In genomic region chr5:169171495-169171894, GRCh38 we compare ENCODE assay signal across 28 cellular contexts.
DNase-seq lines count a peak whose midpoint lies in the region; ATAC-seq, FAIRE-seq and TF ChIP-seq lines count a peak whose summit lies in the region.
"Had no signal": no experiment of that assay in that cellular context is flagged by ENCODE, and none has a peak within 500 bp of the region (broad histone marks: within the 10 kb centered on the region; RNA-seq: fewer than 3 reads in every experiment).

No MANE protein-coding gene starts in this region.

- no peak for ATAC-seq in GM18861 (IDR thresholded peaks at IDR 0.05; ENCODE audit: unreplicated experiment)
- ATAC-seq: A549, HCT116, HepG2, Right ventricle myocardium inferior had no signal

- H3K18ac ChIP-seq in H9 (ENCODE audit: insufficient read length, low read depth, low read length): no peak overlapping the region

- H3K9me3 Mint-ChIP-seq in H9 (no peaks in the 10 kb centered on the region; a peak in 1 of 5 replicates), astrocyte (ENCODE audit: unreplicated experiment) (peaks cover 5% of the 10 kb centered on the region), osteocyte (ENCODE audit: unreplicated experiment) (no peaks in the 10 kb centered on the region)

- no peak for TF ChIP-seq POLR2A in prostate gland (IDR thresholded peaks at IDR 0.05)

- H3K4me2 ChIP-seq in H9 (ENCODE audit: insufficient read depth, insufficient read length, low read length) (no peak overlapping the region), astrocyte (ENCODE audit: low read length) (no peak overlapping the region), SK-N-SH (no peak overlapping the region)
- H3K4me2 ChIP-seq: A549, PC-9 had no signal

- no peak overlapping the region for H3K56ac ChIP-seq in H9 (ENCODE audit: insufficient read length, low read depth, low read length)

- H3K4me1 Mint-ChIP-seq in H9 (peaks cover 11 to 12% of the 10 kb centered on the region in 2 experiments), astrocyte (ENCODE audit: low read depth, unreplicated experiment) (no peaks in the 10 kb centered on the region), osteocyte (ENCODE audit: unreplicated experiment) (peaks cover 65% of the 10 kb centered on the region)
- H3K4me1 Mint-ChIP-seq: B cell had no signal

- no peak for TF ChIP-seq RAD21 in SK-N-SH (IDR thresholded peaks at IDR 0.05; ENCODE audit: low read length)

- H3K36me3 ChIP-seq in astrocyte (ENCODE audit: insufficient read depth, low read length) (no peaks in the 10 kb centered on the region), prostate gland (no peaks in the 10 kb centered on the region), colonic mucosa (no peaks in the 10 kb centered on the region), SK-N-SH (replicated peaks in 1 of 2; ENCODE audit: control insufficient read depth in 1 of 2, insufficient read depth in 2 of 2, low read length in 1 of 2) (peaks cover 0 to 19% of the 10 kb centered on the region in 2 experiments)
- H3K36me3 ChIP-seq: SJCRH30 had no signal

- no peak for FAIRE-seq in astrocyte (lab: Jason Lieb, UNC)
- FAIRE-seq: A549, D721Med, HepG2 had no signal

- H3K4me3 Mint-ChIP-seq in H9: no peak overlapping the region; a peak in 1 of 5 replicates
- no peak overlapping the region for H3K4me3 Mint-ChIP-seq in astrocyte (ENCODE audit: unreplicated experiment)
- H3K4me3 Mint-ChIP-seq in osteocyte (ENCODE audit: unreplicated experiment): no peak overlapping the region
- H3K4me3 Mint-ChIP-seq: B cell had no signal

- no peak for TF ChIP-seq CTCF in H9 (conservative IDR thresholded peaks at IDR 0.05)
- TF ChIP-seq CTCF in astrocyte (IDR thresholded peaks at IDR 0.05; ENCODE audit: insufficient read depth, low read depth, low read length): no peak
- no peak for TF ChIP-seq CTCF in fibroblast of the aortic adventitia (IDR thresholded peaks at IDR 0.05; ENCODE audit: insufficient read depth, low read length)
- TF ChIP-seq CTCF in osteocyte (IDR thresholded peaks at IDR 0.05): no peak
- no peak for TF ChIP-seq CTCF in prostate gland (IDR thresholded peaks at IDR 0.05)
- TF ChIP-seq CTCF in colonic mucosa (IDR thresholded peaks at IDR 0.05): no peak
- no peak for TF ChIP-seq CTCF in SK-N-SH (IDR thresholded peaks at IDR 0.05)

- no peak overlapping the region for H4K91ac ChIP-seq in H9 (ENCODE audit: insufficient read length, low read depth, low read length)

- no peak overlapping the region for H2BK15ac ChIP-seq in H9 (ENCODE audit: low read depth, low read length)

- no peaks in the 10 kb centered on the region for H3K79me1 ChIP-seq in H9 (ENCODE audit: insufficient read depth, low read depth, low read length, poor library complexity, severe bottlenecking)

- peaks cover 5% of the 10 kb centered on the region; the same call in 1 of the 2 replicates for H3K4me1 ChIP-seq in H9 (ENCODE audit: insufficient read depth, low read length)
- H3K4me1 ChIP-seq in astrocyte (ENCODE audit: insufficient read depth, low read length): no peaks in the 10 kb centered on the region
- no peaks in the 10 kb centered on the region for H3K4me1 ChIP-seq in prostate gland (replicated peaks)
- H3K4me1 ChIP-seq in colonic mucosa: no peaks in the 10 kb centered on the region
- peaks cover 0 to 35% of the 10 kb centered on the region in 2 experiments; a peak in 2 of 4 replicates for H3K4me1 ChIP-seq in SK-N-SH (ENCODE audit: control insufficient read depth in 1 of 2, insufficient read depth in 2 of 2, low read depth in 1 of 2, low read length in 1 of 2)
- H3K4me1 ChIP-seq: SJCRH30 had no signal

- H3F3A ChIP-seq in SK-N-SH (replicated peaks; ENCODE audit: insufficient read depth): no peaks in the 10 kb centered on the region

- DNase-seq in H9 (peak; percentile 56), astrocyte (ENCODE audit: low read depth) (no peak), fibroblast of the aortic adventitia (ENCODE audit: low read depth) (peak; percentile 51), osteocyte (ENCODE audit: extremely low spot score, unreplicated experiment) (no peak), prostate gland (ENCODE audit: low spot score) (no peak), colonic mucosa (no peak), SK-N-SH (no peak)
- DNase-seq: GOT3, Kasumi-1, MV-4-11, NCI-H1105, NCI-H1436 treated with DMSO at 0.1 percent for 48 hours, NCI-H1930, NCI-H2107, NCI-H446, NCI-H524 treated with DMSO at 0.1 percent for 48 hours, NCI-H774, PC-9, SJCRH30 had no signal

- H3K27me3 ChIP-seq in H9 (ENCODE audit: insufficient read depth, low read length) (no peaks in the 10 kb centered on the region), astrocyte (ENCODE audit: insufficient read depth, low read length) (no peaks in the 10 kb centered on the region), prostate gland (replicated peaks; ENCODE audit: insufficient read depth) (no peaks in the 10 kb centered on the region), colonic mucosa (no peaks in the 10 kb centered on the region), SK-N-SH (ENCODE audit: insufficient read depth) (no peaks in the 10 kb centered on the region)
- H3K27me3 ChIP-seq: SJCRH30 had no signal

- TF ChIP-seq EP300 in SK-N-SH (IDR thresholded peaks at IDR 0.05; ENCODE audit: borderline replicate concordance in 1 of 2, low read depth in 1 of 2, low read length in 1 of 2): no peak

- H3K9me3 ChIP-seq in H9 (ENCODE audit: control insufficient read depth, low read depth, low read length): no peaks in the 10 kb centered on the region
- no peaks in the 10 kb centered on the region for H3K9me3 ChIP-seq in astrocyte (ENCODE audit: insufficient read depth, low read depth, low read length)
- no peaks in the 10 kb centered on the region for H3K9me3 ChIP-seq in prostate gland
- no peaks in the 10 kb centered on the region for H3K9me3 ChIP-seq in colonic mucosa
- no peaks in the 10 kb centered on the region for H3K9me3 ChIP-seq in SK-N-SH
- H3K9me3 ChIP-seq: A549, SJCRH30 had no signal

- no peak overlapping the region for H4K8ac ChIP-seq in H9 (replicated peaks; ENCODE audit: insufficient read length, low read depth, low read length)

- H3K79me2 ChIP-seq in H9 (ENCODE audit: insufficient read depth, low read length) (no peaks in the 10 kb centered on the region), astrocyte (ENCODE audit: insufficient read depth, low read length) (no peaks in the 10 kb centered on the region), SK-N-SH (ENCODE audit: insufficient read depth) (peaks cover 8% of the 10 kb centered on the region; the same call in 1 of the 2 replicates)

- intact Hi-C loops in prostate gland (cut with DNase I) (no loop called here), colonic mucosa (cut with DNase I) (no loop called here)

- H2AFZ ChIP-seq in H9 (ENCODE audit: low read length): no peak overlapping the region
- H2AFZ ChIP-seq in astrocyte (ENCODE audit: low read depth, low read length): no peak overlapping the region
- no peak overlapping the region for H2AFZ ChIP-seq in SK-N-SH (ENCODE audit: low read depth)
- H2AFZ ChIP-seq: PC-9 had no signal

- H3K9ac ChIP-seq in H9 (ENCODE audit: extremely low read depth, insufficient read length, low read length) (no peak overlapping the region), astrocyte (ENCODE audit: low read length) (no peak overlapping the region), colonic mucosa (ENCODE audit: low read depth in 2 of 2, low read length in 2 of 2) (no peak overlapping the region), SK-N-SH (no peak overlapping the region)

- no peak overlapping the region for H3K27ac ChIP-seq in H9 (ENCODE audit: insufficient read length, low read depth, low read length)
- H3K27ac ChIP-seq in astrocyte (ENCODE audit: low read depth, low read length): no peak overlapping the region
- H3K27ac ChIP-seq in prostate gland: no peak overlapping the region
- no peak overlapping the region for H3K27ac ChIP-seq in colonic mucosa
- H3K27ac ChIP-seq in SK-N-SH (ENCODE audit: low read depth in 2 of 2, low read length in 1 of 2): no peak overlapping the region
- H3K27ac ChIP-seq: A549, C4-2B, HL-60, PC-9, SJCRH30 had no signal

- no CpG with 5 or more reads among the region's 2 CpGs for WGBS in H9 (ENCODE audit: extremely low coverage, insufficient read length, low lambda C conversion rate)
- WGBS in prostate gland: 94% methylated on average over 2 of the region's 2 CpGs
- 89% methylated on average over 2 of the region's 2 CpGs for WGBS in SK-N-SH (ENCODE audit: low lambda C conversion rate)

- CTCF ChIA-PET in SK-N-SH (lab: Yijun Ruan, JAX): no interaction called here

- no peak overlapping the region for H3T11ph ChIP-seq in H9 (ENCODE audit: low read length)

- no peak overlapping the region for H2BK20ac ChIP-seq in H9 (ENCODE audit: low read depth, low read length, poor library complexity, severe bottlenecking)

- H3K4me3 ChIP-seq in astrocyte (ENCODE audit: insufficient read depth, low read depth, low read length): no peak overlapping the region
- H3K4me3 ChIP-seq in fibroblast of the aortic adventitia (ENCODE audit: low read depth, low read length): no peak overlapping the region
- no peak overlapping the region for H3K4me3 ChIP-seq in prostate gland
- H3K4me3 ChIP-seq in colonic mucosa: no peak overlapping the region
- no peak overlapping the region for H3K4me3 ChIP-seq in SK-N-SH (ENCODE audit: low read depth in 2 of 2, low read length in 1 of 2)
- H3K4me3 ChIP-seq: A549, PC-9, SJCRH30 had no signal

- H3K23ac ChIP-seq in H9 (ENCODE audit: insufficient read length, low read depth, low read length): no peak overlapping the region

- no peak overlapping the region for H2AK5ac ChIP-seq in H9 (ENCODE audit: insufficient read length, low read length)

- H3K4ac ChIP-seq in H9 (ENCODE audit: low read depth, low read length): no peak overlapping the region

- H3K36me3 Mint-ChIP-seq in H9 (ENCODE audit: insufficient read depth in 1 of 3, low read depth in 3 of 3): no peaks in the 10 kb centered on the region
- H3K36me3 Mint-ChIP-seq in astrocyte (ENCODE audit: low read depth, unreplicated experiment): peaks cover 4% of the 10 kb centered on the region
- no peaks in the 10 kb centered on the region for H3K36me3 Mint-ChIP-seq in osteocyte (ENCODE audit: unreplicated experiment)

- H2BK12ac ChIP-seq in H9 (ENCODE audit: insufficient read length, low read depth, low read length): no peak overlapping the region

- H3K27ac Mint-ChIP-seq in H9 (peak overlapping the region in 2 of 3 experiments; percentile 4 to 8; a peak in 1 of 7 replicates), astrocyte (ENCODE audit: unreplicated experiment) (peak overlapping the region; percentile 1), osteocyte (ENCODE audit: unreplicated experiment) (peak overlapping the region; percentile 81)
- H3K27ac Mint-ChIP-seq: B cell had no signal

- H2BK120ac ChIP-seq in H9 (ENCODE audit: low read depth, low read length, poor library complexity, severe bottlenecking): no peak overlapping the region

- H3K9me2 ChIP-seq in SK-N-SH: no peaks in the 10 kb centered on the region

- no peak overlapping the region for H4K5ac ChIP-seq in H9 (ENCODE audit: insufficient read length, low read depth, low read length)

- H4K20me1 ChIP-seq in H9 (ENCODE audit: control insufficient read depth, insufficient read depth, insufficient read length) (no peaks in the 10 kb centered on the region), astrocyte (ENCODE audit: insufficient read depth, low read length) (no peaks in the 10 kb centered on the region), SK-N-SH (ENCODE audit: insufficient read depth) (no peaks in the 10 kb centered on the region)

- H3K14ac ChIP-seq in H9 (ENCODE audit: insufficient read depth, low read length): no peak overlapping the region

- no peak overlapping the region for H2BK5ac ChIP-seq in H9 (ENCODE audit: insufficient read length, low read length)

- H3K23me2 ChIP-seq in H9 (ENCODE audit: insufficient read length, low read depth, low read length, poor library complexity, severe bottlenecking): no peaks in the 10 kb centered on the region

- POLR2A ChIA-PET in SK-N-SH (lab: Yijun Ruan, JAX): no interaction called here

- peaks cover 2% of the 10 kb centered on the region; the same call in 1 of the 2 replicates for H3K27me3 Mint-ChIP-seq in H9 (ENCODE audit: low read depth)
- no peaks in the 10 kb centered on the region for H3K27me3 Mint-ChIP-seq in astrocyte (ENCODE audit: low read depth, unreplicated experiment)
- no peaks in the 10 kb centered on the region for H3K27me3 Mint-ChIP-seq in osteocyte (ENCODE audit: unreplicated experiment)

Comparison
In these comparisons a context has a peak if more than half of its experiments do, and no peak if none do; other contexts are left out.
1. DNase-seq: peak in H9 (single experiment) and fibroblast of the aortic adventitia (single experiment); none in astrocyte (single experiment), osteocyte (single experiment), prostate gland (single experiment), colonic mucosa (single experiment) and SK-N-SH (single experiment).
2. H3K27ac Mint-ChIP-seq: peak in every context shown above with its lines; median percentile 81 in osteocyte; 6 in H9; 1 in astrocyte.